Comparison of ENCODE assay signal across 20 cellular contexts in the genomic region with DNA sequence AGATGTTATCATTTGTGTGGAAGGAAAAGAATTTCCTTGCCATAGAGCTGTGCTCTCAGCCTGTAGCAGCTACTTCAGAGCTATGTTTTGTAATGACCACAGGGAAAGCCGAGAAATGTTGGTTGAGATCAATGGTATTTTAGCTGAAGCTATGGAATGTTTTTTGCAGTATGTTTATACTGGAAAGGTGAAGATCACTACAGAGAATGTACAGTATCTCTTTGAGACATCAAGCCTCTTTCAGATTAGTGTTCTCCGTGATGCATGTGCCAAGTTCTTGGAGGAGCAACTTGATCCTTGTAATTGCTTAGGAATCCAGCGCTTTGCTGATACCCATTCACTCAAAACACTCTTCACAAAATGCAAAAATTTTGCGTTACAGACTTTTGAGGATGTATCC. TPM values are rescaled to one million over a fixed set of nuclear protein-coding genes. Genes with fewer than 3 reads are reported as not detected.
DNase-seq lines count a peak whose midpoint lies in the region; ATAC-seq, FAIRE-seq and TF ChIP-seq lines count a peak whose summit lies in the region.
"Had no signal": no experiment of that assay in that cellular context is flagged by ENCODE, and none has a peak within 500 bp of the region (broad histone marks: within the 10 kb centered on the region; RNA-seq: fewer than 3 reads in every experiment).

No MANE protein-coding gene starts in this region.

- CTCF ChIA-PET in AG04449 (lab: Yijun Ruan, JAX): interaction anchor here (0.6 to 1.6 kb wide), 3 partner anchors 10 to 49 kb away, joined by 3 to 4 read pairs (median 3); no protein-coding TSS in a partner anchor

- no peak overlapping the region for H3K4me3 ChIP-seq in AG04449 (ENCODE audit: low read depth, low read length)
- H3K4me3 ChIP-seq in adipocyte (ENCODE audit: low read length): no peak overlapping the region
- H3K4me3 ChIP-seq: K562 had no signal

- no peak for ATAC-seq in GM19023 (IDR thresholded peaks at IDR 0.05; ENCODE audit: unreplicated experiment)
- ATAC-seq: K562, SK-N-SH treated with all-trans-retinoic acid at 6 μM for 48 hours had no signal

- no peaks in the 10 kb centered on the region for H3K4me1 ChIP-seq in adipocyte (ENCODE audit: control insufficient read depth, insufficient read depth, low read length)

- DNase-seq in AG04449 (ENCODE audit: low read depth, low spot score): peak; percentile 53
- peak; percentile 10 for DNase-seq in ELR (ENCODE audit: low read depth)
- DNase-seq in adipocyte (ENCODE audit: low read depth): peak; percentile 44
- DNase-seq in dedifferentiated amniotic fluid mesenchymal stem cell (ENCODE audit: extremely low spot score): peak; percentile 20
- no peak for DNase-seq in urothelium cell line (ENCODE audit: low spot score)
- DNase-seq in G401 (ENCODE audit: low spot score): no peak
- no peak for DNase-seq in activated gamma-delta T cell treated with Interleukin-2 at 50 U/mL for 16 hours
- DNase-seq: Calu3; CD4-positive, alpha-beta memory T cell; H7; NCI-H1105; NCI-H2081; NCI-H2171 treated with DMSO at 0.1 percent for 48 hours; NCI-H748 treated with DMSO at 0.1 percent for 48 hours; OCI-M1; SIG-M5 had no signal

- POLR2A ChIA-PET in AG04449 (lab: Yijun Ruan, JAX): interaction anchor here (1.1 kb wide), 1 partner anchor 14 kb away, joined by 4 read pairs; no protein-coding TSS in a partner anchor

- TF ChIP-seq CTCF in AG04449 (IDR thresholded peaks at IDR 0.05; ENCODE audit: insufficient read depth, low read length, missing control alignments): no peak

- H3K9me3 ChIP-seq in adipocyte (ENCODE audit: control insufficient read depth, low read length): peaks cover 32% of the 10 kb centered on the region

- H3K9ac ChIP-seq in adipocyte (ENCODE audit: low read length): no peak overlapping the region

- no peak for FAIRE-seq in urothelium cell line (lab: Jason Lieb, UNC)
- FAIRE-seq: A204.1, K562 had no signal

- in situ Hi-C loops in G401 (cut with HindIII; ENCODE audit: low sequenced_read_pairs): no loop called here

- no peaks in the 10 kb centered on the region for H3K27me3 ChIP-seq in adipocyte (replicated peaks; ENCODE audit: control insufficient read depth, insufficient read depth, low read length)

- H3K36me3 ChIP-seq in adipocyte (ENCODE audit: control insufficient read depth, insufficient read depth, low read length, severe bottlenecking): peaks cover 58% of the 10 kb centered on the region

RNA-seq across cellular contexts. Expression of a gene that starts 15.1 kb away (rescaled TPM):
- total RNA-seq in G401 (2014; rRNA removed; shearing (Covaris generic)): 21.4 and 26.8 TPM in 2 replicates

RNA-seq across cellular contexts. Expression of a gene that starts 47.0 kb away (rescaled TPM):
- 32.1 and 34.2 TPM in 2 replicates for total RNA-seq in G401 (2014; rRNA removed; shearing (Covaris generic))

Comparison
In these comparisons a context has a peak if more than half of its experiments do, and no peak if none do; other contexts are left out.
1. DNase-seq: peak in AG04449 (single experiment), ELR (single experiment), adipocyte (single experiment) and dedifferentiated amniotic fluid mesenchymal stem cell (single experiment); none in urothelium cell line (single experiment), G401 (single experiment) and activated gamma-delta T cell treated with Interleukin-2 at 50 U/mL for 16 hours (single experiment).